ENCODE assay signal across 12 cellular contexts in genomic region chr1:38030596-38031512, GRCh38. TPM values are rescaled to one million over a fixed set of nuclear protein-coding genes. Genes with fewer than 3 reads are reported as not detected.
DNase-seq lines count a peak whose midpoint lies in the region; ATAC-seq and TF ChIP-seq lines count a peak whose summit lies in the region.
"Had no signal": no experiment of that assay in that cellular context is flagged by ENCODE, and none has a peak within 500 bp of the region (broad histone marks: within the 10 kb centered on the region; RNA-seq: fewer than 3 reads in every experiment).

No MANE protein-coding gene starts in this region.

- no peaks in the 10 kb centered on the region for H3K27me3 Mint-ChIP-seq in activated T-cell treated with anti-CD3 and anti-CD28 coated beads, Interleukin-2, amount 50 U/mL, for 24 hours
- H3K27me3 Mint-ChIP-seq in activated B cell treated with CpG ODN at 0.5 μM for 24 hours, result no peaks in the 10 kb centered on the region
- peaks cover 18% of the 10 kb centered on the region for H3K27me3 Mint-ChIP-seq in stimulated activated memory B cell treated with anti-CD40 and anti-IgM and Interleukin-4, amounts not matched to agents 10 μg/mL and 1 μg/mL and 100 μg/mL, for 72 hours

- peaks cover 19% of the 10 kb centered on the region for H3K36me3 Mint-ChIP-seq in activated T-cell treated with anti-CD3 and anti-CD28 coated beads, Interleukin-2, amount 50 U/mL, for 24 hours (ENCODE audit: low read depth)
- peaks cover 3% of the 10 kb centered on the region for H3K36me3 Mint-ChIP-seq in activated B cell treated with CpG ODN at 0.5 μM for 24 hours (ENCODE audit: low read depth)
- H3K36me3 Mint-ChIP-seq in stimulated activated memory B cell treated with anti-CD40 and anti-IgM and Interleukin-4, amounts not matched to agents 10 μg/mL and 1 μg/mL and 100 μg/mL, for 72 hours, result peaks cover 1% of the 10 kb centered on the region

- 68 to 80% (median 75%) methylated on average over 12 to 17 of the region's 17 CpGs for WGBS in heart left ventricle, 4 donors

- no peaks in the 10 kb centered on the region for H3K9me3 Mint-ChIP-seq in activated T-cell treated with anti-CD3 and anti-CD28 coated beads, Interleukin-2, amount 50 U/mL, for 24 hours
- H3K9me3 Mint-ChIP-seq in activated B cell treated with CpG ODN at 0.5 μM for 24 hours, result no peaks in the 10 kb centered on the region
- no peaks in the 10 kb centered on the region for H3K9me3 Mint-ChIP-seq in stimulated activated memory B cell treated with anti-CD40 and anti-IgM and Interleukin-4, amounts not matched to agents 10 μg/mL and 1 μg/mL and 100 μg/mL, for 72 hours

- peak; percentile 34 for DNase-seq in activated T-cell treated with anti-CD3 and anti-CD28 coated beads, Interleukin-2, amount 50 U/mL, for 24 hours
- no peak for DNase-seq in activated T-cell treated with anti-CD3 and anti-CD28 coated beads, Interleukin-2, amount 50 U/mL, for 1 hour
- DNase-seq in activated B cell treated with CpG ODN at 0.5 μM for 24 hours, result no peak
- no peak for DNase-seq in heart left ventricle
- DNase-seq in HUDEP-2 (lab: John Stamatoyannopoulos, UW; ENCODE audit: unreplicated experiment in 76 of 76), result no peak
- DNase-seq in iPS-NIHi7 (ENCODE audit: extremely low spot score), result no peak
- no peak for DNase-seq in SKM-1 treated with dmso at 0.1 percent for 144 hours (lab: John Stamatoyannopoulos, UW; ENCODE audit: unreplicated experiment)
- DNase-seq: cerebellar nuclear complex, NCI-H1930, thyroid gland had no signal

- CTCF ChIA-PET in activated B cell treated with CpG ODN at 0.5 μM for 24 hours (lab: Charles Lee), result interaction anchor here (5.4 kb wide), 1 partner anchor 41 kb away, joined by 43 read pairs; no protein-coding TSS in a partner anchor

- no peaks in the 10 kb centered on the region for H3K9me3 ChIP-seq in heart left ventricle
- H3K9me3 ChIP-seq: thyroid gland had no signal

- H3K36me3 ChIP-seq in heart left ventricle, result peaks cover 0 to 12% (median 5%) of the 10 kb centered on the region in 9 donors

- peaks cover 59% of the 10 kb centered on the region for H3K4me1 Mint-ChIP-seq in activated T-cell treated with anti-CD3 and anti-CD28 coated beads, Interleukin-2, amount 50 U/mL, for 24 hours (ENCODE audit: low read depth)
- peaks cover 39% of the 10 kb centered on the region for H3K4me1 Mint-ChIP-seq in activated B cell treated with CpG ODN at 0.5 μM for 24 hours
- H3K4me1 Mint-ChIP-seq in stimulated activated memory B cell treated with anti-CD40 and anti-IgM and Interleukin-4, amounts not matched to agents 10 μg/mL and 1 μg/mL and 100 μg/mL, for 72 hours, result peaks cover 53% of the 10 kb centered on the region

- no peak for TF ChIP-seq CTCF in activated B cell treated with CpG ODN at 0.5 μM for 24 hours (IDR thresholded peaks at IDR 0.05)
- TF ChIP-seq CTCF in heart left ventricle (IDR thresholded peaks at IDR 0.05), result no peak

- H3K4me3 ChIP-seq in heart left ventricle, result no peak overlapping the region
- H3K4me3 ChIP-seq: thyroid gland had no signal

- H3K27me3 ChIP-seq in heart left ventricle, result no peaks in the 10 kb centered on the region
- H3K27me3 ChIP-seq: thyroid gland had no signal

- ATAC-seq in activated B cell treated with CpG ODN at 0.5 μM for 24 hours (ENCODE audit: low read depth) (no peak), heart left ventricle (peak in 3 of 4 donors; percentile 1 to 25 (median 24))
- ATAC-seq in stimulated activated memory B cell treated with anti-CD40 and anti-IgM and Interleukin-4, amounts not matched to agents 10 μg/mL and 1 μg/mL and 100 μg/mL, for 72 hours, result no peak

- peak overlapping the region in 6 of 12 donors; percentile 49 to 73 (median 66) for H3K27ac ChIP-seq in heart left ventricle
- H3K27ac ChIP-seq: thyroid gland had no signal

- POLR2A ChIA-PET in activated B cell treated with CpG ODN at 0.5 μM for 24 hours (lab: Charles Lee), result interaction anchor here (0.6 to 1.9 kb wide), 6 partner anchors 16 to 1375 kb away, joined by 3 to 9 read pairs (median 4); partner anchors contain the start of gene POU3F1

- intact Hi-C loops in activated B cell treated with CpG ODN at 0.5 μM for 24 hours (cut with micrococcal nuclease) (loop anchor here (1.0 kb wide), 1 partner anchor 444 kb away; no protein-coding TSS in a partner anchor), heart left ventricle (cut with DNase I) (no loop called here)

- H3K4me3 Mint-ChIP-seq in activated T-cell treated with anti-CD3 and anti-CD28 coated beads, Interleukin-2, amount 50 U/mL, for 24 hours, result peak overlapping the region; percentile 57
- no peak overlapping the region for H3K4me3 Mint-ChIP-seq in activated B cell treated with CpG ODN at 0.5 μM for 24 hours
- no peak overlapping the region for H3K4me3 Mint-ChIP-seq in stimulated activated memory B cell treated with anti-CD40 and anti-IgM and Interleukin-4, amounts not matched to agents 10 μg/mL and 1 μg/mL and 100 μg/mL, for 72 hours

- peaks cover 0 to 37% (median 21%) of the 10 kb centered on the region in 12 donors for H3K4me1 ChIP-seq in heart left ventricle

- TF ChIP-seq POLR2A in heart left ventricle (IDR thresholded peaks at IDR 0.05), result no peak

- H3K27ac Mint-ChIP-seq in activated T-cell treated with anti-CD3 and anti-CD28 coated beads, Interleukin-2, amount 50 U/mL, for 24 hours, result peak overlapping the region; percentile 96
- peak overlapping the region; percentile 24 for H3K27ac Mint-ChIP-seq in activated B cell treated with CpG ODN at 0.5 μM for 24 hours
- H3K27ac Mint-ChIP-seq in stimulated activated memory B cell treated with anti-CD40 and anti-IgM and Interleukin-4, amounts not matched to agents 10 μg/mL and 1 μg/mL and 100 μg/mL, for 72 hours, result peak overlapping the region; percentile 68

RNA-seq across cellular contexts. Expression of gene POU3F1, which starts 15.7 kb away (rescaled TPM):
- total RNA-seq in activated B cell treated with CpG ODN at 0.5 μM for 24 hours, result 6.1 and 6.2 TPM in 2 replicates
- total RNA-seq in heart left ventricle, result under 1 TPM in 2 of 9 donors, not detected in 7; 0.17 to 0.18 TPM
- not detected for polyA plus RNA-seq in heart left ventricle
- total RNA-seq: glomerular endothelial cell, thyroid gland had no signal

RNA-seq across cellular contexts. Expression of gene UTP11, which starts 18.3 kb away (rescaled TPM):
- total RNA-seq in activated B cell treated with CpG ODN at 0.5 μM for 24 hours (26.1 and 28.6 TPM in 2 replicates), heart left ventricle (10 to 100 TPM; 30.7 to 43.7 (median 36.5) TPM)
- 10 to 100 TPM; 36.2 to 51.6 TPM for polyA plus RNA-seq in heart left ventricle

RNA-seq across cellular contexts. Expression of gene FHL3, which starts 25.5 kb away (rescaled TPM):
- total RNA-seq in activated B cell treated with CpG ODN at 0.5 μM for 24 hours (1.4 and 1.6 TPM in 2 replicates), heart left ventricle (10 to 100 TPM in 6 of 9 donors, 1 to 10 TPM in 3; 4.6 to 27.0 (median 11.3) TPM)
- 10 to 100 TPM; 13.7 to 15.4 TPM for polyA plus RNA-seq in heart left ventricle

RNA-seq across cellular contexts. Expression of gene SF3A3, which starts 41.0 kb away (rescaled TPM):
- total RNA-seq in activated B cell treated with CpG ODN at 0.5 μM for 24 hours (82.4 and 90.5 TPM in 2 replicates), heart left ventricle (10 to 100 TPM; 18.8 to 36.1 (median 26.1) TPM)
- 10 to 100 TPM in 1 of 2 donors, 1 to 10 TPM in 1; 9.7 to 31.4 TPM for polyA plus RNA-seq in heart left ventricle

Comparison
In these comparisons a context has a peak if more than half of its experiments do, and no peak if none do; other contexts are left out.
1. H3K27ac Mint-ChIP-seq: peak in every context shown above with its lines; median percentile 96 in activated T-cell treated with anti-CD3 and anti-CD28 coated beads, Interleukin-2, amount 50 U/mL, for 24 hours; 68 in stimulated activated memory B cell treated with anti-CD40 and anti-IgM and Interleukin-4, amounts not matched to agents 10 μg/mL and 1 μg/mL and 100 μg/mL, for 72 hours; 24 in activated B cell treated with CpG ODN at 0.5 μM for 24 hours.
2. ATAC-seq: peak in heart left ventricle (3 of 4); none in activated B cell treated with CpG ODN at 0.5 μM for 24 hours (single experiment) and stimulated activated memory B cell treated with anti-CD40 and anti-IgM and Interleukin-4, amounts not matched to agents 10 μg/mL and 1 μg/mL and 100 μg/mL, for 72 hours (single experiment).